Comparison of ENCODE assay signal across 15 cellular contexts in the genomic region with DNA sequence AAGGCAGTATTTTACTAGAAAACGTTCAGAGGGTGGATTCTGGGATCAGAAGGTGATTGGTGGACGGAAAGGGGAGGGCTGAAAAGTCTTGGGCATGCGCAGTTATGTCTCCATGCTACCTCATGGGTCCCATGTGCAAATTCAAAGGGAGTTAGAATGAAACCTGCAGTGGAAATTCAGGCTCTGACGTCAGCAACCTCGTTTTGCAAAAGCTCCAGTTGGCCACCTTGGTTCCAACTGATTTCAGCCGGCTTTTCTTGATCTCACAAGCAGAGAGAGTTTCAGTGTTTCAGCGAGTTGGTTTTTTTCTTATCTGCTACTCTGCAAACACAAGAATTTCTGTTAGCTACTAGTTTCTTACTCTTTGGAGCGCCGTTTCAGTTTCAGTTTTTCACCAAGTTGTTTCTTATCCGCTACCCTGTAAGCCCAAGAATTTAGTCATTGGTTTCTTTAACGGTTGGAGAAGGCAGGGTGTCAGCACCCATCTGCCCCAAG.
DNase-seq lines count a peak whose midpoint lies in the region; ATAC-seq, FAIRE-seq and TF ChIP-seq lines count a peak whose summit lies in the region.
"Had no signal": no experiment of that assay in that cellular context is flagged by ENCODE, and none has a peak within 500 bp of the region (broad histone marks: within the 10 kb centered on the region; RNA-seq: fewer than 3 reads in every experiment).

No MANE protein-coding gene starts in this region.

- H3K4me1 ChIP-seq in A549 (no peaks in the 10 kb centered on the region), PC-3 (ENCODE audit: insufficient read depth, low read length) (no peaks in the 10 kb centered on the region)
- H3K4me1 ChIP-seq: foreskin keratinocyte, Peyer's patch had no signal

- H3K27ac ChIP-seq in A549 = no peak overlapping the region
- H3K27ac ChIP-seq in PC-3 (ENCODE audit: low read length) = no peak overlapping the region
- H3K27ac ChIP-seq: foreskin keratinocyte, Peyer's patch had no signal

- no peak overlapping the region for H2AFZ ChIP-seq in PC-3 (ENCODE audit: low read length)

- no peak overlapping the region for H3K4me3 Mint-ChIP-seq in WTC11
- H3K4me3 Mint-ChIP-seq: dendritic cell treated with granulocyte-macrophage colony-stimulating factor and Interleukin-4, amounts not matched to agents 40 ng/mL and 50 ng/mL, for 4 days; T-helper 2 cell treated with Interferon-gamma antibody and Interleukin-4, amounts not matched to agents 5 μg/mL and 100 μg/mL, for 36 hours had no signal

- H3K36me3 Mint-ChIP-seq in WTC11 = peaks cover 19% of the 10 kb centered on the region

- H3K9me3 ChIP-seq in A549 (peaks cover 3% of the 10 kb centered on the region; the same call in 1 of the 3 replicates), PC-3 (ENCODE audit: low read length) (no peaks in the 10 kb centered on the region)
- H3K9me3 ChIP-seq: Peyer's patch had no signal

- peaks cover 94% of the 10 kb centered on the region for H3K27me3 ChIP-seq in PC-3 (ENCODE audit: low read length)
- H3K27me3 ChIP-seq: Peyer's patch had no signal

- H3K9ac ChIP-seq in PC-3 (ENCODE audit: low read length) = no peak overlapping the region

- ATAC-seq in A549 = no peak
- no peak for ATAC-seq in PC-3
- no peak for ATAC-seq in HG03520 (IDR thresholded peaks at IDR 0.05; ENCODE audit: unreplicated experiment)
- ATAC-seq in WTC11 = no peak
- ATAC-seq: foreskin keratinocyte, sciatic nerve had no signal

- BruUV-seq in PC-3 (replicated peaks; lab: Mats Ljungman, UMichigan) = no TSS peak

- H3K4me2 ChIP-seq in A549 (peak overlapping the region; percentile 55), PC-3 (ENCODE audit: low read length) (peak overlapping the region; percentile 39)

- TF ChIP-seq EP300 in A549 (IDR thresholded peaks at IDR 0.05) = no peak

- no peaks in the 10 kb centered on the region for H4K20me1 ChIP-seq in PC-3 (ENCODE audit: low read length)

- intact Hi-C loops in PC-3 (cut with micrococcal nuclease) = no loop called here

- H3K79me2 ChIP-seq in PC-3 (ENCODE audit: low read length) = no peaks in the 10 kb centered on the region

- WGBS in A549 (ENCODE audit: missing lambda C conversion rate) = 16% methylated on average over 11 of the region's 11 CpGs

- no peaks in the 10 kb centered on the region for H3K9me2 ChIP-seq in PC-3 (replicated peaks; ENCODE audit: low read length)

- no peak overlapping the region for H3K27ac Mint-ChIP-seq in WTC11
- H3K27ac Mint-ChIP-seq: dendritic cell treated with granulocyte-macrophage colony-stimulating factor and Interleukin-4, amounts not matched to agents 40 ng/mL and 50 ng/mL, for 4 days had no signal

- POLR2A ChIA-PET in A549 (lab: Yijun Ruan, JAX) (no interaction called here), PC-3 (lab: Charles Lee; ENCODE audit: unreplicated experiment) (no interaction called here), WTC11 (lab: Charles Lee) (no interaction called here)

- no peak for FAIRE-seq in A549 (lab: Jason Lieb, UNC)

- H3K4me3 ChIP-seq in A549 (0 out of 3 replicates have a peak overlapping the region, but pooled peaks have one; percentile 16), PC-3 (ENCODE audit: low read length) (peak overlapping the region; percentile 24; the same call in 1 of the 2 replicates), fibroblast of pulmonary artery (replicated peaks; ENCODE audit: low read depth, low read length) (peak overlapping the region; percentile 32)
- H3K4me3 ChIP-seq: Peyer's patch had no signal

- no peak for TF ChIP-seq RAD21 in A549 (conservative IDR thresholded peaks at IDR 0.05 in 1 of 2, IDR thresholded peaks at IDR 0.05 in 1 of 2)

- H3K36me3 ChIP-seq in PC-3 (ENCODE audit: low read depth, low read length) = no peaks in the 10 kb centered on the region
- H3K36me3 ChIP-seq: Peyer's patch had no signal

- peaks cover 31% of the 10 kb centered on the region for H3K27me3 Mint-ChIP-seq in WTC11 (ENCODE audit: low read depth)

- H3F3A ChIP-seq in PC-3 (ENCODE audit: low read length, unreplicated experiment) = no peaks in the 10 kb centered on the region

- CTCF ChIA-PET in A549 (lab: Yijun Ruan, JAX) (no interaction called here), PC-3 (lab: Charles Lee) (no interaction called here), WTC11 (lab: Charles Lee) (no interaction called here)

- peak; percentile 22 to 29 for DNase-seq in A549 (ENCODE audit: low read depth in 1 of 2, low spot score in 1 of 2)
- DNase-seq in COLO829 (ENCODE audit: low spot score) = peak; percentile 69
- DNase-seq in PC-3 = peak; percentile 21
- peak; percentile 17 for DNase-seq in fibroblast of pulmonary artery (ENCODE audit: low read depth)
- no peak for DNase-seq in NCI-H1930 (lab: John Stamatoyannopoulos, UW)
- DNase-seq in SW480 (ENCODE audit: low spot score) = no peak
- DNase-seq in WTC11 (ENCODE audit: low spot score) = no peak
- DNase-seq: foreskin keratinocyte, islet precursor cell, NCI-H1048, Peyer's patch had no signal

- H3K9me3 Mint-ChIP-seq in WTC11 = peaks cover 26% of the 10 kb centered on the region
- H3K9me3 Mint-ChIP-seq: T-helper 2 cell treated with Interferon-gamma antibody and Interleukin-4, amounts not matched to agents 5 μg/mL and 100 μg/mL, for 36 hours had no signal

- H3K4me1 Mint-ChIP-seq in WTC11 = 0 out of 2 replicates have a peak, but pooled peaks cover 3% of the 10 kb centered on the region

- no peak for TF ChIP-seq CTCF in A549 (IDR thresholded peaks at IDR 0.05)
- TF ChIP-seq CTCF in PC-3 (conservative IDR thresholded peaks at IDR 0.05; ENCODE audit: low read depth, low read length) = no peak
- no peak for TF ChIP-seq CTCF in fibroblast of pulmonary artery (IDR thresholded peaks at IDR 0.05; ENCODE audit: low read length, missing control alignments)
- TF ChIP-seq CTCF in WTC11 (IDR thresholded peaks at IDR 0.05) = no peak

- TF ChIP-seq POLR2A in A549 (IDR thresholded peaks at IDR 0.05; ENCODE audit: low read length) = no peak

TF ChIP-seq in A549, 52 proteins besides CTCF, POLR2A, EP300 and RAD21 (continues in another document):
- TF ChIP-seq ZFP36 (IDR thresholded peaks at IDR 0.05; ENCODE audit: borderline replicate concordance, partially characterized antibody) = no peak
- no peak for TF ChIP-seq FOSB (CRISPR knock-in tag; IDR thresholded peaks at IDR 0.05)
- no peak for TF ChIP-seq EHF (CRISPR knock-in tag; IDR thresholded peaks at IDR 0.05)
- TF ChIP-seq ESRRA (IDR thresholded peaks at IDR 0.05; ENCODE audit: borderline replicate concordance, low read length) = no peak
- TF ChIP-seq RFX5 (IDR thresholded peaks at IDR 0.05) = no peak
- TF ChIP-seq FOXS1 (CRISPR knock-in tag; IDR thresholded peaks at IDR 0.05) = no peak
- no peak for TF ChIP-seq HMGXB4 (CRISPR knock-in tag; IDR thresholded peaks at IDR 0.05; ENCODE audit: borderline replicate concordance)
- TF ChIP-seq MAX (IDR thresholded peaks at IDR 0.05) = no peak
- TF ChIP-seq ZC3H11A (IDR thresholded peaks at IDR 0.05) = no peak

TF ChIP-seq in WTC11, 78 proteins besides CTCF, POLR2A, EP300 and RAD21:
- TF ChIP-seq SMAD3 (CRISPR knock-in tag; IDR thresholded peaks at IDR 0.05; ENCODE audit: borderline replicate concordance) (no peak), ZNF423 (CRISPR knock-in tag; IDR thresholded peaks at IDR 0.05) (no peak), MLX (CRISPR knock-in tag; IDR thresholded peaks at IDR 0.05) (no peak), E2F1 (CRISPR knock-in tag; IDR thresholded peaks at IDR 0.05) (no peak), TCF7 (CRISPR knock-in tag; IDR thresholded peaks at IDR 0.05; ENCODE audit: low read depth) (no peak), CREB1 (CRISPR knock-in tag; IDR thresholded peaks at IDR 0.05) (no peak), ZNF219 (CRISPR knock-in tag; IDR thresholded peaks at IDR 0.05; ENCODE audit: borderline replicate concordance) (no peak), KAT7 (CRISPR knock-in tag; IDR thresholded peaks at IDR 0.05; ENCODE audit: borderline replicate concordance) (no peak)
- TF ChIP-seq, protein P1, sequence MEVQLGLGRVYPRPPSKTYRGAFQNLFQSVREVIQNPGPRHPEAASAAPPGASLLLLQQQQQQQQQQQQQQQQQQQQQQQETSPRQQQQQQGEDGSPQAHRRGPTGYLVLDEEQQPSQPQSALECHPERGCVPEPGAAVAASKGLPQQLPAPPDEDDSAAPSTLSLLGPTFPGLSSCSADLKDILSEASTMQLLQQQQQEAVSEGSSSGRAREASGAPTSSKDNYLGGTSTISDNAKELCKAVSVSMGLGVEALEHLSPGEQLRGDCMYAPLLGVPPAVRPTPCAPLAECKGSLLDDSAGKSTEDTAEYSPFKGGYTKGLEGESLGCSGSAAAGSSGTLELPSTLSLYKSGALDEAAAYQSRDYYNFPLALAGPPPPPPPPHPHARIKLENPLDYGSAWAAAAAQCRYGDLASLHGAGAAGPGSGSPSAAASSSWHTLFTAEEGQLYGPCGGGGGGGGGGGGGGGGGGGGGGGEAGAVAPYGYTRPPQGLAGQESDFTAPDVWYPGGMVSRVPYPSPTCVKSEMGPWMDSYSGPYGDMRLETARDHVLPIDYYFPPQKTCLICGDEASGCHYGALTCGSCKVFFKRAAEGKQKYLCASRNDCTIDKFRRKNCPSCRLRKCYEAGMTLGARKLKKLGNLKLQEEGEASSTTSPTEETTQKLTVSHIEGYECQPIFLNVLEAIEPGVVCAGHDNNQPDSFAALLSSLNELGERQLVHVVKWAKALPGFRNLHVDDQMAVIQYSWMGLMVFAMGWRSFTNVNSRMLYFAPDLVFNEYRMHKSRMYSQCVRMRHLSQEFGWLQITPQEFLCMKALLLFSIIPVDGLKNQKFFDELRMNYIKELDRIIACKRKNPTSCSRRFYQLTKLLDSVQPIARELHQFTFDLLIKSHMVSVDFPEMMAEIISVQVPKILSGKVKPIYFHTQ (CRISPR knock-in tag; IDR thresholded peaks at IDR 0.05) = no peak

Comparison
In these comparisons a context has a peak if more than half of its experiments do, and no peak if none do; other contexts are left out.
1. DNase-seq: peak in A549 (2 of 2), COLO829 (single experiment), PC-3 (single experiment) and fibroblast of pulmonary artery (single experiment); none in NCI-H1930 (0 of 2), SW480 (single experiment) and WTC11 (single experiment).
2. Peak in every context shown above with its lines, with median percentiles within 50 percentile points of each other: H3K4me3 ChIP-seq.